Comparison of ENCODE assay signal across 18 cellular contexts in genomic region chr10:4426866-4427265, GRCh38.
A peak's percentile ranks its signal among the peaks of the same experiment; 100 is the strongest.
DNase-seq lines count a peak whose midpoint lies in the region; FAIRE-seq and TF ChIP-seq lines count a peak whose summit lies in the region.
"Had no signal": no experiment of that assay in that cellular context is flagged by ENCODE, and none has a peak within 500 bp of the region (broad histone marks: within the 10 kb centered on the region; RNA-seq: fewer than 3 reads in every experiment).

No MANE protein-coding gene starts in this region.

- H3K27me3 ChIP-seq in stomach = no peaks in the 10 kb centered on the region

- no peak for FAIRE-seq in GM19239 (lab: Jason Lieb, UNC)
- FAIRE-seq: A204.1, D721Med, HTR-8/SVneo had no signal

- TF ChIP-seq POLR2A in stomach (IDR thresholded peaks at IDR 0.05) = no peak

- H3K27ac ChIP-seq in stomach = no peak overlapping the region
- H3K27ac ChIP-seq: C4-2B had no signal

- TF ChIP-seq CTCF in epithelial cell of esophagus (IDR thresholded peaks at IDR 0.05; ENCODE audit: insufficient read depth, low read depth, low read length, missing control alignments) (no peak), foreskin fibroblast (IDR thresholded peaks at IDR 0.05; ENCODE audit: low read depth, low read length) (no peak), stomach (IDR thresholded peaks at IDR 0.05) (no peak)

- no peaks in the 10 kb centered on the region for H3K36me3 ChIP-seq in stomach
- H3K36me3 ChIP-seq: HAP-1 had no signal

- intact Hi-C loops in stomach (cut with DNase I; ENCODE audit: low total_unique reads) = no loop called here

- no peaks in the 10 kb centered on the region for H3K9me3 ChIP-seq in stomach
- H3K9me3 ChIP-seq: Caco-2, HAP-1 had no signal

- H3K4me3 ChIP-seq in epithelial cell of esophagus (ENCODE audit: low read length) = no peak overlapping the region
- no peak overlapping the region for H3K4me3 ChIP-seq in foreskin fibroblast (ENCODE audit: low read depth in 1 of 2, low read length in 2 of 2)
- H3K4me3 ChIP-seq in stomach = no peak overlapping the region
- H3K4me3 ChIP-seq: HAP-1 had no signal

- 93 to 100% (median 95%) methylated on average over 1 of the region's 1 CpG for WGBS in stomach, 5 donors

- no peaks in the 10 kb centered on the region for H3K4me1 ChIP-seq in stomach
- H3K4me1 ChIP-seq: HAP-1 had no signal

- no peak for TF ChIP-seq EP300 in stomach (IDR thresholded peaks at IDR 0.05)

- peak; percentile 7 for DNase-seq in EH (ENCODE audit: low read depth)
- DNase-seq in HCEC 1CT = peak; percentile 12
- peak; percentile 47 for DNase-seq in epithelial cell of esophagus (ENCODE audit: low read depth)
- DNase-seq in foreskin fibroblast = peak; percentile 8 to 40
- DNase-seq in stomach = no peak
- no peak for DNase-seq in islet precursor cell
- no peak for DNase-seq in GM19239 (ENCODE audit: insufficient read length, low spot score)
- DNase-seq: ACHN; AML-193; Caco-2; CD4-positive, alpha-beta T cell; GDM1; KBM-7 had no signal

Comparison
In these comparisons a context has a peak if more than half of its experiments do, and no peak if none do; other contexts are left out.
1. DNase-seq: peak in EH (single experiment), HCEC 1CT (single experiment), epithelial cell of esophagus (single experiment) and foreskin fibroblast (2 of 2); none in stomach (single experiment), islet precursor cell (single experiment) and GM19239 (single experiment).